Comparison of ENCODE assay signal across 8 cellular contexts in the genomic region with DNA sequence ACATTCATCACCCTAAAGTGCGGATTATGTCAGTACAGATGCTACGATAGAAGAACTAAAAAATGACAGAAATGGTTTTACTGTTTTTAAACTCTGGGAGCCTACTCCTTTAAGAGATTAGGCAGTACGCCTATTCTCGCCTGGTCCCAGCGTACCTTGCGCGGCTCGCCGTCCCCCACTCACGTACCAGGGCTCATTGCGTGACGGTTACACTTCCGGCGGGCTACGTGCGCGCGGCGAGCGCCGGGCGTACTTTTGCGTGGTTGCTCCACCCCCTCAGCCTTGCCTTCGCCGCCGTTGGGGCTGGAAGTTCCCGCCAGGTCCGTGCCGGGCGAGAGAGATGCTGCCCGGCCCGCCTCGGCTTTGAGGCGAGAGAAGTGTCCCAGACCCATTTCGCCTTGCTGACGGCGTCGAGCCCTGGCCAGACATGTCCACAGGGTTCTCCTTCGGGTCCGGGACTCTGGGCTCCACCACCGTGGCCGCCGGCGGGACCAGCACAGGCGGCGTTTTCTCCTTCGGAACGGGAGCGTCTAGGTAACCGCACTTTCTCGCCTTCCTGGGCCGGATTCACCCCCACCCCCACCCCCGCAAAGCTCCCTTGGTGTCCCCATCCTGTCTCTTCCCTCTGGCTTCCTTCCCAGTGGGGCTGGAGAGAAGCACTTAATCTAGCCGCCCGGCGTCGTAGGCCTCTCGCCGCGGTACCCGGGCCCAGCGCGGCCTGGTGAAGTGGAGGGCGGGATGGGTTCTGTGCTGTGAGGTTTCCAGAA. TPM values are rescaled to one million over a fixed set of nuclear protein-coding genes. Genes with fewer than 3 reads are reported as not detected.
DNase-seq lines count a peak whose midpoint lies in the region; ATAC-seq, FAIRE-seq and TF ChIP-seq lines count a peak whose summit lies in the region.

A gene with protein sequence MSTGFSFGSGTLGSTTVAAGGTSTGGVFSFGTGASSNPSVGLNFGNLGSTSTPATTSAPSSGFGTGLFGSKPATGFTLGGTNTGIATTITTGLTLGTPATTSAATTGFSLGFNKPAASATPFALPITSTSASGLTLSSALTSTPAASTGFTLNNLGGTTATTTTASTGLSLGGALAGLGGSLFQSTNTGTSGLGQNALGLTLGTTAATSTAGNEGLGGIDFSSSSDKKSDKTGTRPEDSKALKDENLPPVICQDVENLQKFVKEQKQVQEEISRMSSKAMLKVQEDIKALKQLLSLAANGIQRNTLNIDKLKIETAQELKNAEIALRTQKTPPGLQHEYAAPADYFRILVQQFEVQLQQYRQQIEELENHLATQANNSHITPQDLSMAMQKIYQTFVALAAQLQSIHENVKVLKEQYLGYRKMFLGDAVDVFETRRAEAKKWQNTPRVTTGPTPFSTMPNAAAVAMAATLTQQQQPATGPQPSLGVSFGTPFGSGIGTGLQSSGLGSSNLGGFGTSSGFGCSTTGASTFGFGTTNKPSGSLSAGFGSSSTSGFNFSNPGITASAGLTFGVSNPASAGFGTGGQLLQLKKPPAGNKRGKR (plus strand): TSS at position 279 of the 767 bp plus-strand sequence. CDS start 149 bp downstream, at position 428.

- H3K27me3 ChIP-seq in small intestine (ENCODE audit: control insufficient read depth in 2 of 2, insufficient read depth in 2 of 2, low read length in 2 of 2), result no peaks in the 10 kb centered on the region

- 0 out of 2 replicates have a peak, but pooled peaks cover 4% of the 10 kb centered on the region for H3K9me3 Mint-ChIP-seq in WTC11

- H3K27ac Mint-ChIP-seq in WTC11, result no peak within 1 kb of the TSS

- no peaks in the 10 kb centered on the region for H3K36me3 ChIP-seq in small intestine (ENCODE audit: control insufficient read depth in 2 of 2, insufficient read depth in 2 of 2, low read length in 2 of 2)

- H3K27ac ChIP-seq in small intestine (ENCODE audit: low read depth in 1 of 2, low read length in 1 of 2), result peak within 1 kb of the TSS; percentile 82 to 89

- H3K36me3 Mint-ChIP-seq in WTC11, result peaks cover 18% of the 10 kb centered on the region

- H3K4me1 Mint-ChIP-seq in WTC11, result peaks cover 15% of the 10 kb centered on the region

- CTCF ChIA-PET in AG04449 (lab: Yijun Ruan, JAX), result interaction anchor here (0.8 to 6.5 kb wide), 5 partner anchors 10 to 74 kb away, joined by 3 to 75 read pairs (median 4); a partner anchor contains a TSS
- CTCF ChIA-PET in WTC11 (lab: Charles Lee), result interaction anchor here (1.3 kb wide), 1 partner anchor 14 kb away, joined by 3 read pairs; no protein-coding TSS in a partner anchor

- DNase-seq in AG04449 (ENCODE audit: low read depth, low spot score), result peak; percentile 71
- peak; percentile 73 for DNase-seq in NCI-H226
- DNase-seq in WTC11 (ENCODE audit: low spot score), result peak; percentile 79
- DNase-seq in cardiac fibroblast (ENCODE audit: low read depth in 2 of 2), result peak; percentile 96
- peak; percentile 88 for DNase-seq in iPS-NIHi11 (ENCODE audit: low spot score)
- peak; percentile 95 for DNase-seq in small intestine

- no peak for FAIRE-seq in small intestine (lab: Jason Lieb, UNC)

- TF ChIP-seq CTCF in AG04449 (IDR thresholded peaks at IDR 0.05; ENCODE audit: insufficient read depth, low read length, missing control alignments), result no peak
- TF ChIP-seq CTCF in WTC11 (IDR thresholded peaks at IDR 0.05), result no peak
- no peak for TF ChIP-seq CTCF in cardiac fibroblast (IDR thresholded peaks at IDR 0.05; ENCODE audit: low read depth, low read length)

- peak; percentile 99 for ATAC-seq in GM18909 (IDR thresholded peaks at IDR 0.05; ENCODE audit: poor library complexity, unreplicated experiment)
- peak; percentile 98 for ATAC-seq in HG03175 (IDR thresholded peaks at IDR 0.05; ENCODE audit: unreplicated experiment)
- peak; percentile 96 for ATAC-seq in WTC11

- H3K9me3 ChIP-seq in small intestine (ENCODE audit: control insufficient read depth, low read depth), result no peaks in the 10 kb centered on the region

- peaks cover 28% of the 10 kb centered on the region for H3K27me3 Mint-ChIP-seq in WTC11 (ENCODE audit: low read depth)

- WGBS in small intestine, 3 donors, result 0 to 1% (median 0%) methylated on average over 63 to 64 of the region's 64 CpGs

- H3K4me3 Mint-ChIP-seq in WTC11, result peak within 1 kb of the TSS; percentile 89

- H3K4me1 ChIP-seq in small intestine (ENCODE audit: control insufficient read depth in 2 of 2, insufficient read depth in 1 of 2, low read depth in 1 of 2, low read length in 1 of 2), result peaks cover 2% of the 10 kb centered on the region in 2 donors

- H3K4me3 ChIP-seq in AG04449 (ENCODE audit: low read depth, low read length), result peak within 1 kb of the TSS; percentile 93
- H3K4me3 ChIP-seq in cardiac fibroblast (replicated peaks in 1 of 2; ENCODE audit: low read depth in 2 of 2, low read length in 2 of 2), result peak within 1 kb of the TSS; percentile 88 to 92
- peak within 1 kb of the TSS; percentile 69 to 92 for H3K4me3 ChIP-seq in small intestine (ENCODE audit: low read depth in 1 of 2, low read length in 2 of 2)

- POLR2A ChIA-PET in AG04449 (lab: Yijun Ruan, JAX) (interaction anchor here (2.5 kb wide), 1 partner anchor 14 kb away, joined by 9 read pairs; a partner anchor contains a TSS), WTC11 (lab: Charles Lee) (interaction anchor here (0.6 kb wide), 1 partner anchor 1673 kb away, joined by 3 read pairs; no protein-coding TSS in a partner anchor)

TF ChIP-seq in WTC11, 78 proteins besides CTCF, POLR2A, EP300 and RAD21 (continues in another document):
- 0 out of 2 replicates have a peak, but pooled peaks have one; percentile 39 for TF ChIP-seq ZNF232 (CRISPR knock-in tag; IDR thresholded peaks at IDR 0.05)
- no peak for TF ChIP-seq ZBTB21 (CRISPR knock-in tag; IDR thresholded peaks at IDR 0.05; ENCODE audit: borderline replicate concordance)
- TF ChIP-seq, protein P1, sequence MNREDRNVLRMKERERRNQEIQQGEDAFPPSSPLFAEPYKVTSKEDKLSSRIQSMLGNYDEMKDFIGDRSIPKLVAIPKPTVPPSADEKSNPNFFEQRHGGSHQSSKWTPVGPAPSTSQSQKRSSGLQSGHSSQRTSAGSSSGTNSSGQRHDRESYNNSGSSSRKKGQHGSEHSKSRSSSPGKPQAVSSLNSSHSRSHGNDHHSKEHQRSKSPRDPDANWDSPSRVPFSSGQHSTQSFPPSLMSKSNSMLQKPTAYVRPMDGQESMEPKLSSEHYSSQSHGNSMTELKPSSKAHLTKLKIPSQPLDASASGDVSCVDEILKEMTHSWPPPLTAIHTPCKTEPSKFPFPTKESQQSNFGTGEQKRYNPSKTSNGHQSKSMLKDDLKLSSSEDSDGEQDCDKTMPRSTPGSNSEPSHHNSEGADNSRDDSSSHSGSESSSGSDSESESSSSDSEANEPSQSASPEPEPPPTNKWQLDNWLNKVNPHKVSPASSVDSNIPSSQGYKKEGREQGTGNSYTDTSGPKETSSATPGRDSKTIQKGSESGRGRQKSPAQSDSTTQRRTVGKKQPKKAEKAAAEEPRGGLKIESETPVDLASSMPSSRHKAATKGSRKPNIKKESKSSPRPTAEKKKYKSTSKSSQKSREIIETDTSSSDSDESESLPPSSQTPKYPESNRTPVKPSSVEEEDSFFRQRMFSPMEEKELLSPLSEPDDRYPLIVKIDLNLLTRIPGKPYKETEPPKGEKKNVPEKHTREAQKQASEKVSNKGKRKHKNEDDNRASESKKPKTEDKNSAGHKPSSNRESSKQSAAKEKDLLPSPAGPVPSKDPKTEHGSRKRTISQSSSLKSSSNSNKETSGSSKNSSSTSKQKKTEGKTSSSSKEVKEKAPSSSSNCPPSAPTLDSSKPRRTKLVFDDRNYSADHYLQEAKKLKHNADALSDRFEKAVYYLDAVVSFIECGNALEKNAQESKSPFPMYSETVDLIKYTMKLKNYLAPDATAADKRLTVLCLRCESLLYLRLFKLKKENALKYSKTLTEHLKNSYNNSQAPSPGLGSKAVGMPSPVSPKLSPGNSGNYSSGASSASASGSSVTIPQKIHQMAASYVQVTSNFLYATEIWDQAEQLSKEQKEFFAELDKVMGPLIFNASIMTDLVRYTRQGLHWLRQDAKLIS (CRISPR knock-in tag; IDR thresholded peaks at IDR 0.05; ENCODE audit: borderline replicate concordance), result no peak
- TF ChIP-seq, protein P2, sequence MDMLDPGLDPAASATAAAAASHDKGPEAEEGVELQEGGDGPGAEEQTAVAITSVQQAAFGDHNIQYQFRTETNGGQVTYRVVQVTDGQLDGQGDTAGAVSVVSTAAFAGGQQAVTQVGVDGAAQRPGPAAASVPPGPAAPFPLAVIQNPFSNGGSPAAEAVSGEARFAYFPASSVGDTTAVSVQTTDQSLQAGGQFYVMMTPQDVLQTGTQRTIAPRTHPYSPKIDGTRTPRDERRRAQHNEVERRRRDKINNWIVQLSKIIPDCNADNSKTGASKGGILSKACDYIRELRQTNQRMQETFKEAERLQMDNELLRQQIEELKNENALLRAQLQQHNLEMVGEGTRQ (CRISPR knock-in tag; IDR thresholded peaks at IDR 0.05), result peak; percentile 28; the same call in 1 of the 2 replicates
- no peak for TF ChIP-seq ESRRA (CRISPR knock-in tag; IDR thresholded peaks at IDR 0.05; ENCODE audit: borderline replicate concordance)

RNA-seq across cellular contexts. Expression of the gene that starts here (rescaled TPM):
- 59.0 to 63.4 TPM (median 60.3 TPM) in 3 replicates for total RNA-seq in WTC11 (2021)
- polyA plus RNA-seq in small intestine, result 10 to 100 TPM in 2 of 3 donors, 1 to 10 TPM in 1; 10.0 to 13.6 (median 10.7) TPM

Comparison
In these comparisons a context has a peak if more than half of its experiments do, and no peak if none do; other contexts are left out.
1. Peak in every context shown above with its lines: DNase-seq, ATAC-seq, H3K4me3 ChIP-seq and H3K27ac ChIP-seq.